Comparison of ENCODE assay signal across 8 cellular contexts in the genomic region with DNA sequence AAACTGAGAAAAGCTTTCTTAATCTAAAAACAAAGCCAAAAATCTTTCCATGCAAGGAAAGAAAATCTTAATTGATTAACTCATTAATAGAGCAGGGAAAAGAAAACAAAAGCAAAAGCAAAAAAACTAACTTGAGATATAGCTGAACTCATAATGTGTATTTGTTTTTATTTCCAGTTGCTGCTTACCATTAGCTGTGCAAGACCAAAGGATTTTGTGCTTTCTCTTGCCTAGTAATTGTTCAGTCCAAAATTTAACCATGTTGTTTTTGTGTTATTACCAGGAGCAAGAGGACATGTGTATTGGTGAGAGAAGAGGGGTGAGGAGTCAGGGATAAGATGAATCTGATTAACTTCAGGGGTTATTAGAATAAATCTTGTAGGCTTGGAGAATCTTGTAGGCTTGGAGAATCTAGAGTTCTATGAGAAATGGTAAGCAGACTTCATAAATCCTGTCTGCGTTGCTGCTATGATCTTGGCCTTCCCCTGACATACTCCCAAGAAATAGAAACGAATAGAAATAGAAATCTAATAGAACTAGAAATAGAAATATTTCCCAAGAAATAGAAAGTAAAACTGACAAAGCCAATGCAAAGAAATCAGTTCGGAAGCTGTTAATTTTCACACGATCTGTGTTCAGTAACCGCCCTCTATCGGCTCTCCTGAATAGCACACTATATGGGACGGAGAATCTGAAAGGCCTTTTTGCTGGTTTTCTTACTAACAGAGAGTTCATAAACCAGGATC.
A peak's percentile ranks its signal among the peaks of the same experiment; 100 is the strongest.
DNase-seq lines count a peak whose midpoint lies in the region; ATAC-seq, FAIRE-seq and TF ChIP-seq lines count a peak whose summit lies in the region.

No MANE protein-coding gene starts in this region.

- peak overlapping the region; percentile 51 for H3K27ac Mint-ChIP-seq in stimulated activated naive B cell treated with anti-CD40 and anti-IgM and Interleukin-4, amounts not matched to agents 10 μg/mL and 1 μg/mL and 100 μg/mL, for 72 hours

- H3K9me1 ChIP-seq in keratinocyte (ENCODE audit: control insufficient read depth, extremely low read depth, insufficient read depth, low read length), result no peaks in the 10 kb centered on the region

- H3K9me3 ChIP-seq in SJSA1 (replicated peaks), result no peaks in the 10 kb centered on the region
- H3K9me3 ChIP-seq in keratinocyte (ENCODE audit: control insufficient read depth, low read depth, low read length), result no peaks in the 10 kb centered on the region

- H3K9ac ChIP-seq in keratinocyte (ENCODE audit: control insufficient read depth, extremely low read depth, insufficient read depth, low read length), result peak overlapping the region; percentile 70

- H3K4me3 ChIP-seq in SJSA1 (peak overlapping the region; percentile 14), keratinocyte (ENCODE audit: control insufficient read depth in 2 of 3, extremely low read depth in 1 of 3, insufficient read depth in 2 of 3, low read depth in 1 of 3, low read length in 3 of 3) (peak overlapping the region in 2 of 3 experiments; percentile 54 to 66)

- H3K36me3 ChIP-seq in SJSA1, result no peaks in the 10 kb centered on the region
- H3K36me3 ChIP-seq in keratinocyte (ENCODE audit: control insufficient read depth in 2 of 2, extremely low read depth in 1 of 2, insufficient read depth in 2 of 2, low read length in 2 of 2), result no peaks in the 10 kb centered on the region

- peak; percentile 58 for DNase-seq in DMS153 treated with DMSO at 0.1 percent for 48 hours (lab: John Stamatoyannopoulos, UW; ENCODE audit: unreplicated experiment)
- DNase-seq in HTR-8/SVneo (ENCODE audit: insufficient read length, low spot score), result peak; percentile 51
- DNase-seq in SJSA1 (ENCODE audit: low read depth in 1 of 2, low spot score in 2 of 2), result peak in 1 of 2 experiments; percentile 63
- DNase-seq in T47D (ENCODE audit: low read depth in 1 of 2, low spot score in 1 of 2), result peak; percentile 72 to 90
- no peak for DNase-seq in keratinocyte (ENCODE audit: low read depth, low spot score)
- peak; percentile 9 for DNase-seq in stimulated activated naive B cell treated with anti-CD40 and anti-IgM and Interleukin-4, amounts not matched to agents 10 μg/mL and 1 μg/mL and 100 μg/mL, for 72 hours
- no peak for DNase-seq in SK-N-DZ (ENCODE audit: low spot score)

- peak; percentile 11 for ATAC-seq in GM19463 (IDR thresholded peaks at IDR 0.05; ENCODE audit: unreplicated experiment)
- ATAC-seq in stimulated activated naive B cell treated with anti-CD40 and anti-IgM and Interleukin-4, amounts not matched to agents 10 μg/mL and 1 μg/mL and 100 μg/mL, for 72 hours (replicated peaks), result no peak

- no peaks in the 10 kb centered on the region for H4K20me1 ChIP-seq in keratinocyte (ENCODE audit: control insufficient read depth, extremely low read depth, insufficient read depth, low read length)

- TF ChIP-seq CTCF in keratinocyte (optimal IDR thresholded peaks at IDR 0.05 in 1 of 3, IDR thresholded peaks at IDR 0.05 in 1 of 3, conservative IDR thresholded peaks at IDR 0.05 in 1 of 3; ENCODE audit: extremely low read depth in 1 of 3, insufficient read depth in 2 of 3, low read length in 3 of 3), result peak; percentile 66 to 87 (median 77)

- peaks cover 30 to 55% of the 10 kb centered on the region in 2 donors for H3K4me1 Mint-ChIP-seq in stimulated activated naive B cell treated with anti-CD40 and anti-IgM and Interleukin-4, amounts not matched to agents 10 μg/mL and 1 μg/mL and 100 μg/mL, for 72 hours

- H3K27ac ChIP-seq in SJSA1, result peak overlapping the region; percentile 29
- peak overlapping the region; percentile 59 for H3K27ac ChIP-seq in keratinocyte (ENCODE audit: control insufficient read depth, insufficient read depth, low read length)

- in situ Hi-C loops in T47D (cut with HindIII; ENCODE audit: low pct_unique_long_range_greater_than_20kb, low sequenced_read_pairs), result no loop called here

- no peaks in the 10 kb centered on the region for H3K27me3 Mint-ChIP-seq in stimulated activated naive B cell treated with anti-CD40 and anti-IgM and Interleukin-4, amounts not matched to agents 10 μg/mL and 1 μg/mL and 100 μg/mL, for 72 hours

- no peak for FAIRE-seq in HTR-8/SVneo (lab: Jason Lieb, UNC)
- FAIRE-seq in keratinocyte (lab: Jason Lieb, UNC), result peak; percentile 59

- peak overlapping the region; percentile 89 for H3K4me2 ChIP-seq in keratinocyte (ENCODE audit: control insufficient read depth, extremely low read depth, insufficient read depth, low read depth, low read length)

- dilution Hi-C loops in keratinocyte (cut with MboI; ENCODE audit: extremely low pct_ligation_motif_present, low sequenced_read_pairs), result no loop called here

- H3K4me1 ChIP-seq in SJSA1 (replicated peaks) (peaks cover 14% of the 10 kb centered on the region), keratinocyte (ENCODE audit: control insufficient read depth, extremely low read depth, insufficient read depth, low read length) (peaks cover 17% of the 10 kb centered on the region)

- peaks cover 4 to 9% of the 10 kb centered on the region in 2 donors for H3K36me3 Mint-ChIP-seq in stimulated activated naive B cell treated with anti-CD40 and anti-IgM and Interleukin-4, amounts not matched to agents 10 μg/mL and 1 μg/mL and 100 μg/mL, for 72 hours

- no peaks in the 10 kb centered on the region for H3K79me2 ChIP-seq in keratinocyte (ENCODE audit: control insufficient read depth, insufficient read depth, low read length)

- H3K9me3 Mint-ChIP-seq in stimulated activated naive B cell treated with anti-CD40 and anti-IgM and Interleukin-4, amounts not matched to agents 10 μg/mL and 1 μg/mL and 100 μg/mL, for 72 hours, result peaks cover 6 to 8% of the 10 kb centered on the region in 2 donors

- peak overlapping the region; percentile 75 to 77 for H3K4me3 Mint-ChIP-seq in stimulated activated naive B cell treated with anti-CD40 and anti-IgM and Interleukin-4, amounts not matched to agents 10 μg/mL and 1 μg/mL and 100 μg/mL, for 72 hours

- H2AFZ ChIP-seq in keratinocyte (ENCODE audit: control insufficient read depth, low read length), result peak overlapping the region; percentile 58

- H3K27me3 ChIP-seq in SJSA1 (replicated peaks) (no peaks in the 10 kb centered on the region), keratinocyte (ENCODE audit: control insufficient read depth, extremely low read depth, insufficient read depth, low read length) (no peaks in the 10 kb centered on the region)

Comparison
In these comparisons a context has a peak if more than half of its experiments do, and no peak if none do; other contexts are left out.
1. DNase-seq: peak in DMS153 treated with DMSO at 0.1 percent for 48 hours (single experiment), HTR-8/SVneo (single experiment), T47D (2 of 2) and stimulated activated naive B cell treated with anti-CD40 and anti-IgM and Interleukin-4, amounts not matched to agents 10 μg/mL and 1 μg/mL and 100 μg/mL, for 72 hours (single experiment); none in keratinocyte (single experiment) and SK-N-DZ (single experiment).